In the genomic region with DNA sequence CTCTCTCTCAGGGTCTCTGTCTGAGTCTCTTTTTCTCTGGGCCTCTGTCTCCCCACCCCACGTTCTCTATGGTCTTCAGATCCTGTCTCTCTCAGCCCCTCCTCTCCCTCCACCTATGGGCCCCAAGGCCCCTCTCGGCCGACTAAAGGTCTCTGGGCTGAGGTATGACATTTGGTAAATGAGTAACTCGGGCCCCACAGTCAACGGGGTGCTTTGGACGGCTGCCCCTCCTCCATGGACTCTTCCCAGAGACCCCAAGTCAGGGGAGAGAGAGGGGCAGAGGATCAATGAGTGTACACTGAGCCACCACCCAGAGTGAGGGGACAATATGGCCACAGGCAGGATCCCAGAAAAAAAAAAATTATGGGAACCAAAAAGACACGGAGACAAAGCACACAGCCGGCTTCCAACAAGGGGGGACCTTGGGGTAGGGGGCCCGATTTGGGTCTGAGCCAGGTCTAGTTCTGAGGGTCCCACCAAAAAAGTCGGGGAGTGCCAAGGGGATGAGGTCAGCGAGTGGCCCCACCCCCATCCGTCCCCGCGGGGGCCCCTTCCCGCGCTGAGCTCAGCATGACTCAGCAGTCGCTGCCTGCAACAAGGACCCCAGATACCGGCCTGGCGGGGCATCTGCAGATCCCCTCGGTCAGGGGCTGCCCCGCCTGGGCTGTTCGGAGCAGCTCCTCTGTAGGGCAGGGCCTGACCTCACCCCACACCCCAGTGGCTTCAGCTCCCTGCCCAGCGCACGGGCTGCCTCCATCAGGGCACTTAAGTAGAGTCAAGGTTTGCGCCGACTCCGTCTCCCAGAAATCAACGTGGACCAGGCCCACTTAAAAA, we compare ENCODE assay signal across 8 cellular contexts. TPM values are rescaled to one million over a fixed set of nuclear protein-coding genes. Genes with fewer than 3 reads are reported as not detected.
DNase-seq lines count a peak whose midpoint lies in the region; ATAC-seq and TF ChIP-seq lines count a peak whose summit lies in the region.

No MANE protein-coding gene starts in this region.

- H3K4me3 ChIP-seq in gastroesophageal sphincter (peak overlapping the region; percentile 2 to 88), neuronal stem cell (ENCODE audit: low read length in 2 of 2) (no peak overlapping the region)

- no peak overlapping the region for H3K14ac ChIP-seq in neuronal stem cell (ENCODE audit: low read length)

- no peak overlapping the region for H2BK120ac ChIP-seq in neuronal stem cell (ENCODE audit: low read depth, low read length)

- no peak overlapping the region for H4K91ac ChIP-seq in neuronal stem cell (ENCODE audit: low read depth, low read length, poor library complexity)

- ATAC-seq in GM21786 (IDR thresholded peaks at IDR 0.05; ENCODE audit: unreplicated experiment): peak; percentile 23
- ATAC-seq in gastroesophageal sphincter: peak; percentile 19
- ATAC-seq in HG02571 (IDR thresholded peaks at IDR 0.05; ENCODE audit: unreplicated experiment): no peak

- peak overlapping the region; percentile 53 for H3K18ac ChIP-seq in neuronal stem cell (ENCODE audit: low read length)

- H3K27me3 ChIP-seq in gastroesophageal sphincter (no peaks in the 10 kb centered on the region), neuronal stem cell (ENCODE audit: control insufficient read depth in 3 of 3, insufficient read depth in 3 of 3, low read depth in 1 of 3, low read length in 3 of 3) (no peaks in the 10 kb centered on the region)

- H3K9me3 ChIP-seq in gastroesophageal sphincter (no peaks in the 10 kb centered on the region), neuronal stem cell (replicated peaks in 1 of 2; ENCODE audit: control insufficient read depth in 2 of 2, insufficient read depth in 1 of 2, low read depth in 1 of 2, low read length in 2 of 2) (peaks cover 0 to 8% of the 10 kb centered on the region in 2 donors)

- H3K4ac ChIP-seq in neuronal stem cell (ENCODE audit: low read length): no peak overlapping the region

- H3K79me1 ChIP-seq in neuronal stem cell (ENCODE audit: low read depth, low read length): peaks cover 5% of the 10 kb centered on the region

- peak overlapping the region; percentile 85 to 95 (median 93) for H3K27ac ChIP-seq in gastroesophageal sphincter
- peak overlapping the region; percentile 80 for H3K27ac ChIP-seq in neuronal stem cell (replicated peaks; ENCODE audit: low read length)
- peak overlapping the region; percentile 98 for H3K27ac ChIP-seq in temporal lobe (ENCODE audit: low read depth, low read length)

- H3K4me2 ChIP-seq in neuronal stem cell (ENCODE audit: insufficient read depth, low read length, poor library complexity, severe bottlenecking): peak overlapping the region; percentile 11

- TF ChIP-seq CTCF in gastroesophageal sphincter (IDR thresholded peaks at IDR 0.05): no peak

- H3K36me3 ChIP-seq in gastroesophageal sphincter (peaks cover 0 to 32% of the 10 kb centered on the region in 2 donors), neuronal stem cell (replicated peaks in 1 of 2; ENCODE audit: control insufficient read depth in 2 of 2, insufficient read depth in 2 of 2, low read length in 2 of 2) (peaks cover 15 to 44% of the 10 kb centered on the region in 2 donors)

- DNase-seq in AG20443 (ENCODE audit: low spot score) (peak; percentile 87), RPMI7951 (ENCODE audit: low read depth) (peak; percentile 84), neuronal stem cell (ENCODE audit: low spot score) (peak; percentile 48)
- peak; percentile 58 for DNase-seq in activated gamma-delta T cell treated with anti-CD3 and anti-CD28 coated beads, Interleukin-2, amount 50 U/mL, for 16 hours (ENCODE audit: low read depth)

- H2BK12ac ChIP-seq in neuronal stem cell (ENCODE audit: low read length): no peak overlapping the region

- peak overlapping the region; percentile 76 for H2AK5ac ChIP-seq in neuronal stem cell (ENCODE audit: low read depth, low read length)

- H3K4me1 ChIP-seq in gastroesophageal sphincter (peaks cover 0 to 56% (median 28%) of the 10 kb centered on the region in 3 donors), neuronal stem cell (ENCODE audit: control insufficient read depth in 2 of 2, insufficient read depth in 1 of 2, low read depth in 1 of 2, low read length in 2 of 2) (peaks cover 17 to 23% of the 10 kb centered on the region in 2 donors)

- peak overlapping the region; percentile 30 for H2AFZ ChIP-seq in neuronal stem cell (ENCODE audit: low read length)

- H2BK5ac ChIP-seq in neuronal stem cell (ENCODE audit: low read length): peak overlapping the region; percentile 0

- H2BK15ac ChIP-seq in neuronal stem cell (ENCODE audit: low read length): peak overlapping the region; percentile 41

- no peak overlapping the region for H3K9ac ChIP-seq in neuronal stem cell (ENCODE audit: low read depth, low read length, poor library complexity)

- no peak overlapping the region for H4K8ac ChIP-seq in neuronal stem cell (ENCODE audit: low read depth, low read length)

- peak; percentile 28 for TF ChIP-seq EP300 in gastroesophageal sphincter (IDR thresholded peaks at IDR 0.05)

- TF ChIP-seq POLR2A in gastroesophageal sphincter (IDR thresholded peaks at IDR 0.05): peak in 1 of 2 donors; percentile 18

- WGBS in gastroesophageal sphincter (ENCODE audit: low coverage in 1 of 2), 2 donors: 5% methylated on average over 4 to 13 of the region's 28 CpGs
- no CpG with 5 or more reads among the region's 28 CpGs for WGBS in neuronal stem cell (ENCODE audit: extremely low coverage in 2 of 2, insufficient read length in 2 of 2, insufficient replicate concordance in 1 of 2), 2 donors

- H3K23ac ChIP-seq in neuronal stem cell (ENCODE audit: low read depth, low read length, poor library complexity): no peak overlapping the region

RNA-seq across cellular contexts. Expression of gene FTL, which starts 1.5 kb away (rescaled TPM):
- 4,698 and 4,789 TPM in 2 replicates for total RNA-seq in RPMI7951 (2014; rRNA removed; shearing (Covaris generic))
- total RNA-seq in gastroesophageal sphincter (1,000 to 10,000 TPM; 2,478 to 4,094 (median 2,824) TPM), temporal lobe (634 TPM)
- polyA plus RNA-seq in neuronal stem cell (2013, experiment 1 of 2): 2,949 TPM
- 2,579 TPM for polyA plus RNA-seq in neuronal stem cell (2013, experiment 2 of 2)

RNA-seq across cellular contexts. Expression of gene BAX, which starts 8.9 kb away (rescaled TPM):
- total RNA-seq in RPMI7951 (2014; rRNA removed; shearing (Covaris generic)): 66.6 and 98.1 TPM in 2 replicates
- total RNA-seq in gastroesophageal sphincter (10 to 100 TPM; 31.5 to 40.8 (median 34.8) TPM), temporal lobe (15.2 TPM)
- 66.4 TPM for polyA plus RNA-seq in neuronal stem cell (2013, experiment 1 of 2)
- 63.3 TPM for polyA plus RNA-seq in neuronal stem cell (2013, experiment 2 of 2)

RNA-seq across cellular contexts. Expression of gene GYS1, which starts 29.5 kb away (rescaled TPM):
- 47.6 and 60.1 TPM in 2 replicates for total RNA-seq in RPMI7951 (2014; rRNA removed; shearing (Covaris generic))
- total RNA-seq in gastroesophageal sphincter (10 to 100 TPM; 22.1 to 44.4 (median 38.5) TPM), temporal lobe (13.8 TPM)
- 17.7 TPM for polyA plus RNA-seq in neuronal stem cell (2013, experiment 1 of 2)
- 16.4 TPM for polyA plus RNA-seq in neuronal stem cell (2013, experiment 2 of 2)

RNA-seq across cellular contexts. Expression of gene DHDH, which starts 30.1 kb away (rescaled TPM):
- total RNA-seq in RPMI7951 (2014; rRNA removed; shearing (Covaris generic)): not detected in 2 replicates
- total RNA-seq in gastroesophageal sphincter (under 1 TPM in 1 of 4 donors, not detected in 3; 0.81 TPM), temporal lobe (0.49 TPM)
- polyA plus RNA-seq in neuronal stem cell (2013, experiment 1 of 2): 0.81 TPM
- 0.93 TPM for polyA plus RNA-seq in neuronal stem cell (2013, experiment 2 of 2)

RNA-seq across cellular contexts. Expression of gene RUVBL2, which starts 30.1 kb away (rescaled TPM):
- 384 and 389 TPM in 2 replicates for total RNA-seq in RPMI7951 (2014; rRNA removed; shearing (Covaris generic))
- 10 to 100 TPM; 69.4 to 96.5 (median 84.2) TPM for total RNA-seq in gastroesophageal sphincter
- polyA plus RNA-seq in neuronal stem cell (2013, experiment 1 of 2): 76.7 TPM
- polyA plus RNA-seq in neuronal stem cell (2013, experiment 2 of 2): 72.0 TPM
- total RNA-seq in temporal lobe: 60.5 TPM

Comparison
In these comparisons a context has a peak if more than half of its experiments do, and no peak if none do; other contexts are left out.
1. H3K4me3 ChIP-seq: peak in gastroesophageal sphincter (2 of 2); none in neuronal stem cell (0 of 2).
2. Peak in every context shown above with its lines, with median percentiles within 50 percentile points of each other: DNase-seq and H3K27ac ChIP-seq.